In genomic region chr17:75783803-75784472, GRCh38 we compare ENCODE assay signal across 8 cellular contexts. TPM values are rescaled to one million over a fixed set of nuclear protein-coding genes. Genes with fewer than 3 reads are reported as not detected.
A peak's percentile ranks its signal among the peaks of the same experiment; 100 is the strongest.
DNase-seq lines count a peak whose midpoint lies in the region; ATAC-seq, FAIRE-seq and TF ChIP-seq lines count a peak whose summit lies in the region.

No MANE protein-coding gene starts in this region.

- no peaks in the 10 kb centered on the region for H3K27me3 ChIP-seq in MG63
- no peaks in the 10 kb centered on the region for H3K27me3 ChIP-seq in bronchial epithelial cell (ENCODE audit: control insufficient read depth, insufficient read depth, low read length)
- no peaks in the 10 kb centered on the region for H3K27me3 ChIP-seq in transverse colon

- H3K9me3 ChIP-seq in MG63 (no peaks in the 10 kb centered on the region), transverse colon (no peaks in the 10 kb centered on the region)

- TF ChIP-seq CTCF in bronchial epithelial cell (IDR thresholded peaks at IDR 0.05; ENCODE audit: insufficient read depth, low read length, severe bottlenecking) (no peak), transverse colon (IDR thresholded peaks at IDR 0.05) (no peak)

- peaks cover 25 to 52% (median 31%) of the 10 kb centered on the region in 4 donors for H3K4me1 ChIP-seq in transverse colon

- H3K27me3 Mint-ChIP-seq in memory B cell, result no peaks in the 10 kb centered on the region

- 58 to 68% methylated on average over 17 to 20 of the region's 20 CpGs for WGBS in transverse colon (ENCODE audit: low coverage in 1 of 2), 2 donors

- peak overlapping the region; percentile 95 to 100 (median 98) for H3K27ac ChIP-seq in transverse colon

- H3K36me3 Mint-ChIP-seq in memory B cell, result peaks cover 3% of the 10 kb centered on the region

- TF ChIP-seq EP300 in transverse colon (IDR thresholded peaks at IDR 0.05; ENCODE audit: low read depth), result no peak

- DNase-seq in NCI-H345 (lab: John Stamatoyannopoulos, UW) (peak; percentile 60), NCI-H345 treated with DMSO at 0.1 percent for 48 hours (lab: John Stamatoyannopoulos, UW; ENCODE audit: unreplicated experiment) (no peak), MG63 (no peak), bronchial epithelial cell (ENCODE audit: low read depth) (no peak), memory B cell (ENCODE audit: low spot score in 2 of 2) (no peak), transverse colon (peak; percentile 44), GM19239 (ENCODE audit: insufficient read length, low spot score) (no peak), NCI-H446 (lab: John Stamatoyannopoulos, UW) (no peak)

- ATAC-seq in memory B cell (ENCODE audit: low read depth), result no peak

- no peak for TF ChIP-seq POLR2A in transverse colon (IDR thresholded peaks at IDR 0.05)

- peak overlapping the region; percentile 94 for H3K4me3 Mint-ChIP-seq in memory B cell

- FAIRE-seq in bronchial epithelial cell (lab: Jason Lieb, UNC), result no peak
- FAIRE-seq in GM19239 (lab: Jason Lieb, UNC), result no peak

- H3K4me1 Mint-ChIP-seq in memory B cell, result peaks cover 22% of the 10 kb centered on the region

- peak overlapping the region; percentile 95 for H3K4me3 ChIP-seq in MG63
- peak overlapping the region; percentile 62 for H3K4me3 ChIP-seq in bronchial epithelial cell (ENCODE audit: low read depth, low read length)
- peak overlapping the region in 3 of 4 donors; percentile 67 to 84 (median 67) for H3K4me3 ChIP-seq in transverse colon

- H3K27ac Mint-ChIP-seq in memory B cell, result peak overlapping the region; percentile 100

- H3K9me3 Mint-ChIP-seq in memory B cell, result no peaks in the 10 kb centered on the region

- intact Hi-C loops in transverse colon (cut with DNase I; ENCODE audit: low total_unique reads), result loop anchor here (10.0 kb wide), 2 partner anchors 71 to 941 kb away; partner anchors contain the start of genes JMJD6, METTL23 and WBP2

- in situ Hi-C loops in transverse colon (cut with MboI; ENCODE audit: low pct_ligation_motif_present in 1 of 4, low pct_unique_long_range_greater_than_20kb in 1 of 4, low sequenced_read_pairs in 3 of 4), result no loop called here

- H3K36me3 ChIP-seq in MG63 (peaks cover 2% of the 10 kb centered on the region), bronchial epithelial cell (ENCODE audit: control insufficient read depth, insufficient read depth, low read length) (peaks cover under 1% of the 10 kb centered on the region), transverse colon (peaks cover 0 to 1% (median 0%) of the 10 kb centered on the region in 4 donors)

RNA-seq across cellular contexts. Expression of gene UNK, which starts 0.7 kb away (rescaled TPM):
- total RNA-seq in MG63 (2014; rRNA removed; shearing (Covaris generic); ENCODE audit: low replicate concordance), result 16.0 and 48.1 TPM in 2 replicates
- 10.8 and 11.4 TPM in 2 replicates for total RNA-seq in bronchial epithelial cell
- total RNA-seq in transverse colon, result 10 to 100 TPM; 24.0 to 99.1 (median 63.1) TPM

RNA-seq across cellular contexts. Expression of gene GALK1, which starts 18.9 kb away (rescaled TPM):
- 30.4 and 51.1 TPM in 2 replicates for total RNA-seq in MG63 (2014; rRNA removed; shearing (Covaris generic); ENCODE audit: low replicate concordance)
- 13.4 and 32.8 TPM in 2 replicates for total RNA-seq in bronchial epithelial cell
- 100 to 1,000 TPM in 1 of 4 donors, 10 to 100 TPM in 1, 1 to 10 TPM in 2; 9.3 to 116 (median 30.9) TPM for total RNA-seq in transverse colon

Comparison
In these comparisons a context has a peak if more than half of its experiments do, and no peak if none do; other contexts are left out.
1. DNase-seq: peak in NCI-H345 (single experiment) and transverse colon (single experiment); none in NCI-H345 treated with DMSO at 0.1 percent for 48 hours (single experiment), MG63 (single experiment), bronchial epithelial cell (single experiment), memory B cell (0 of 2), GM19239 (single experiment) and NCI-H446 (0 of 2).
2. Peak in every context shown above with its lines, with median percentiles within 50 percentile points of each other: H3K4me3 ChIP-seq.